ENCODE assay signal across 10 cellular contexts in genomic region chr7:144319547-144319946, GRCh38. TPM values are rescaled to one million over a fixed set of nuclear protein-coding genes. Genes with fewer than 3 reads are reported as not detected.
"Had no signal": no experiment of that assay in that cellular context is flagged by ENCODE, and none has a peak within 500 bp of the region (broad histone marks: within the 10 kb centered on the region; RNA-seq: fewer than 3 reads in every experiment).

No MANE protein-coding gene starts in this region.

RNA-seq across cellular contexts. Expression of gene OR2A1, which starts 7.3 kb away (rescaled TPM):
- total RNA-seq: colonic mucosa, dermis blood vessel endothelial cell, endodermal cell, endothelial cell of umbilical vein, esophagus mucosa, esophagus squamous epithelium, foreskin keratinocyte, frontal cortex, glomerular endothelial cell had no signal
- polyA plus RNA-seq: foreskin keratinocyte had no signal

RNA-seq across cellular contexts. Expression of gene CTAGE8, which starts 50.5 kb away (rescaled TPM):
- total RNA-seq: dermis blood vessel endothelial cell, glomerular endothelial cell had no signal

RNA-seq across cellular contexts. Expression of gene OR2A7, which starts 55.0 kb away (rescaled TPM):
- total RNA-seq: dermis blood vessel endothelial cell, dermis microvascular lymphatic vessel endothelial cell, endothelial cell of umbilical vein, frontal cortex had no signal
